ENCODE assay signal across 24 cellular contexts in the genomic region with DNA sequence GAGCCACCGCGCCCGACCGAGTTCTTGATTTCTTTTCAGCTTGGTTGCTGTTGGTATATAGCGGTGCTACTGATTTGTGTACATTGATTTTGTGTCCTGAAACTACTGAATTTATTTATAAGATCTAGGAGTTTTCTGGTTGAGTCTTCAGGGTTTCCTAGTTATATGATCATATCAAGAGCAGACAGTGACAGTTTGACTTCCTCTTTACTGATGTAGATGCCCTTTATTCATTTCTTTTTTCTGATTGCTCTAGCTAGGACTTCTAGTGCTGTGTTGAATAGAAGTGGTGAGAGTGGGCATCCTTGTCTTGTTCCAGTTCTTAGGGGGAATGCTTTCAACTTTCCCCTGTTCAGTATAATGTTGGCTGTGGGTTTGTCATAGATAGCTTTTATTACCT. TPM values are rescaled to one million over a fixed set of nuclear protein-coding genes. Genes with fewer than 3 reads are reported as not detected.
"Had no signal": no experiment of that assay in that cellular context is flagged by ENCODE, and none has a peak within 500 bp of the region (broad histone marks: within the 10 kb centered on the region; RNA-seq: fewer than 3 reads in every experiment).

No MANE protein-coding gene starts in this region.

- ATAC-seq: K562, T-cell had no signal

- DNase-seq: NCI-H1092 treated with DMSO at 0.1 percent for 48 hours, NCI-H1436, NCI-H187, NCI-H2029, NCI-H2081 treated with DMSO at 0.1 percent for 48 hours, NCI-H2171, NCI-H226, NCI-H446, NCI-H510A, NCI-H524 treated with DMSO at 0.1 percent for 48 hours, NCI-H69, NCI-H774, Right ventricle myocardium superior, RPMI8226, SIG-M5, SW 1271, T-cell had no signal

- H3K27ac Mint-ChIP-seq: T-cell had no signal

- H3K4me1 ChIP-seq: SJSA1 had no signal

- H3K27me3 ChIP-seq: SJSA1 had no signal

- H3K9me3 ChIP-seq: SJSA1 had no signal

- H3K9me3 Mint-ChIP-seq: IgD-negative memory B cell had no signal

- H3K4me3 Mint-ChIP-seq: T-cell had no signal

- H3K4me1 Mint-ChIP-seq: IgD-negative memory B cell, T-cell had no signal

- H3K27me3 Mint-ChIP-seq: IgD-negative memory B cell, T-cell had no signal

- H3K27ac ChIP-seq: SJSA1, SK-N-MC had no signal

- H3K36me3 ChIP-seq: SJSA1 had no signal

- H3K4me3 ChIP-seq: K562, SJSA1, SK-N-MC had no signal

RNA-seq across cellular contexts. Expression of a gene that starts 17.4 kb away (rescaled TPM):
- total RNA-seq: HT1080, K562, LHCN-M2, MCF 10A, Right ventricle myocardium superior, SJSA1, T-cell had no signal
- polyA plus RNA-seq: IgD-negative memory B cell, K562 had no signal
